In the genomic region with DNA sequence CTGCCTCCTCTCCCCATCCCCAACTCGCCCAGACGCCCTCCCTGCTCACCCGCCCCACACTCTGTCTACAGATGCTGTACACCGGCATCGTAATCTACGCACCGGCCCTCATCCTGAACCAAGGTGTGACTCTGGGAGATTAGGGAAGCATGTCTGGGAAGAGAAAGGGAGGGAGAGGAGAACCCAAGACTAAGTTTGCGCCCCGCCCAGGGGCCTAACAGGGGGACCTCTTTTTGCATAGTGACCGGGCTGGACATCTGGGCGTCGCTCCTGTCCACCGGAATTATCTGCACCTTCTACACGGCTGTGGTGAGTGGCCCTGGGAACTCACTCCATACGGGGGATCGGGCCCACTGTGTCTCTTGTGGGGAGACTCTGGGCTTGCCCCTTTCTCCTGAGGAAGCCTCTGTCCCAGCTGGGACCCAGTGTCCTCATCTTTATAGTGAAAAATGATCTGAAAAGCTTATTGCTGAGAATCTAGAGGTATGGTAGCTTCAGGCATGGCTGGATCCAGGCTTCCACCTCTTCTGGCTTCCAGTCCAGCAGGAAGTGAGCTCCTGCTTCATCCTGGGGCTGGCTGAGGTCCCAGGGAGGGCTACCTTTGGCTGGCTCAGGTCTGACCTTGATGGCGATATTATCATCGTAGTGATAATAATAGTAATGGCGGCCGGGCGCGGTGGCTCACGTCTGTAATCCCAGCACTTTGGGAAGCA, we compare ENCODE assay signal across 19 cellular contexts. TPM values are rescaled to one million over a fixed set of nuclear protein-coding genes. Genes with fewer than 3 reads are reported as not detected.
DNase-seq lines count a peak whose midpoint lies in the region; ATAC-seq and TF ChIP-seq lines count a peak whose summit lies in the region.
"Had no signal": no experiment of that assay in that cellular context is flagged by ENCODE, and none has a peak within 500 bp of the region (broad histone marks: within the 10 kb centered on the region; RNA-seq: fewer than 3 reads in every experiment).

No MANE protein-coding gene starts in this region.

- no peak overlapping the region for H3K23ac ChIP-seq in H9 (ENCODE audit: insufficient read length, low read depth, low read length)

- H3K9ac ChIP-seq in H9 (ENCODE audit: extremely low read depth, insufficient read length, low read length): no peak overlapping the region
- no peak overlapping the region for H3K9ac ChIP-seq in MM.1S (ENCODE audit: low read length)
- H3K9ac ChIP-seq: GM23248 had no signal

- no peaks in the 10 kb centered on the region for H3K36me3 Mint-ChIP-seq in T-helper 1 cell treated with Interleukin-12 subunit alpha and Interleukin-12 subunit beta and Interleukin-4 antibody, amounts not matched to agents 30 μg/mL and 1 μg/mL, for 36 hours (ENCODE audit: low read depth)
- H3K36me3 Mint-ChIP-seq in H9 (ENCODE audit: insufficient read depth in 1 of 3, low read depth in 3 of 3): no peaks in the 10 kb centered on the region
- no peaks in the 10 kb centered on the region for H3K36me3 Mint-ChIP-seq in activated naive CD8-positive, alpha-beta T cell treated with anti-CD3 and anti-CD28 coated beads, Interleukin-2, amount 50 U/mL, for 24 hours (ENCODE audit: low read depth)
- no peaks in the 10 kb centered on the region for H3K36me3 Mint-ChIP-seq in naive thymus-derived CD8-positive, alpha-beta T cell

- H3K36me3 ChIP-seq in MM.1S (replicated peaks; ENCODE audit: insufficient read depth, low read length): no peaks in the 10 kb centered on the region
- H3K36me3 ChIP-seq: heart right ventricle had no signal

- no peaks in the 10 kb centered on the region for H3F3A ChIP-seq in MM.1S (ENCODE audit: insufficient read depth, low read length)

- POLR2A ChIA-PET in naive thymus-derived CD8-positive, alpha-beta T cell (lab: Charles Lee): interaction anchor here (1.1 kb wide), 1 partner anchor 59 kb away, joined by 5 read pairs; a partner anchor contains a TSS

- TF ChIP-seq CTCF in H9 (conservative IDR thresholded peaks at IDR 0.05): no peak
- TF ChIP-seq CTCF in MM.1S (IDR thresholded peaks at IDR 0.05; ENCODE audit: low read length): no peak

- no peak overlapping the region for H2BK15ac ChIP-seq in H9 (ENCODE audit: low read depth, low read length)

- no peaks in the 10 kb centered on the region for H3K4me1 ChIP-seq in H9 (ENCODE audit: insufficient read depth, low read length)
- H3K4me1 ChIP-seq in MM.1S (ENCODE audit: low read length): no peaks in the 10 kb centered on the region

- no peak overlapping the region for H3K4me3 ChIP-seq in MM.1S (ENCODE audit: low read length)
- H3K4me3 ChIP-seq: GM23248 had no signal

- H3K27ac Mint-ChIP-seq in T-helper 1 cell treated with Interleukin-12 subunit alpha and Interleukin-12 subunit beta and Interleukin-4 antibody, amounts not matched to agents 30 μg/mL and 1 μg/mL, for 36 hours: no peak overlapping the region
- no peak overlapping the region; a peak in 1 of 7 replicates for H3K27ac Mint-ChIP-seq in H9
- H3K27ac Mint-ChIP-seq in activated naive CD8-positive, alpha-beta T cell treated with anti-CD3 and anti-CD28 coated beads, Interleukin-2, amount 50 U/mL, for 24 hours: no peak overlapping the region
- peak overlapping the region in 4 of 10 donors; percentile 15 to 78 (median 62) for H3K27ac Mint-ChIP-seq in naive thymus-derived CD8-positive, alpha-beta T cell

- H4K8ac ChIP-seq in H9 (replicated peaks; ENCODE audit: insufficient read length, low read depth, low read length): no peak overlapping the region

- H3K27me3 Mint-ChIP-seq in T-helper 1 cell treated with Interleukin-12 subunit alpha and Interleukin-12 subunit beta and Interleukin-4 antibody, amounts not matched to agents 30 μg/mL and 1 μg/mL, for 36 hours (ENCODE audit: low read depth): no peaks in the 10 kb centered on the region
- peaks cover 29% of the 10 kb centered on the region for H3K27me3 Mint-ChIP-seq in H9 (ENCODE audit: low read depth)
- H3K27me3 Mint-ChIP-seq in activated naive CD8-positive, alpha-beta T cell treated with anti-CD3 and anti-CD28 coated beads, Interleukin-2, amount 50 U/mL, for 24 hours: no peaks in the 10 kb centered on the region
- peaks cover 0 to 2% (median 0%) of the 10 kb centered on the region in 5 donors for H3K27me3 Mint-ChIP-seq in naive thymus-derived CD8-positive, alpha-beta T cell

- no peak overlapping the region for H3K4ac ChIP-seq in H9 (ENCODE audit: low read depth, low read length)

- no peak overlapping the region for H3K14ac ChIP-seq in H9 (ENCODE audit: insufficient read depth, low read length)

- H3K4me2 ChIP-seq in H9 (ENCODE audit: insufficient read depth, insufficient read length, low read length) (peak overlapping the region; percentile 93), MM.1S (ENCODE audit: low read depth, low read length) (no peak overlapping the region)

- H2BK20ac ChIP-seq in H9 (ENCODE audit: low read depth, low read length, poor library complexity, severe bottlenecking): no peak overlapping the region

- H3K27me3 ChIP-seq in H9 (ENCODE audit: insufficient read depth, low read length) (no peaks in the 10 kb centered on the region; the same call in 1 of the 2 replicates), MM.1S (replicated peaks; ENCODE audit: insufficient read depth, low read length) (peaks cover 67% of the 10 kb centered on the region)

- no peak for ATAC-seq in activated naive CD8-positive, alpha-beta T cell treated with anti-CD3 and anti-CD28 coated beads, Interleukin-2, amount 50 U/mL, for 24 hours
- no peak for ATAC-seq in naive thymus-derived CD8-positive, alpha-beta T cell

- no peak overlapping the region for H3K56ac ChIP-seq in H9 (ENCODE audit: insufficient read length, low read depth, low read length)

- H3K23me2 ChIP-seq in H9 (ENCODE audit: insufficient read length, low read depth, low read length, poor library complexity, severe bottlenecking): peaks cover 8% of the 10 kb centered on the region

- H4K20me1 ChIP-seq in H9 (ENCODE audit: control insufficient read depth, insufficient read depth, insufficient read length) (no peaks in the 10 kb centered on the region), MM.1S (ENCODE audit: insufficient read depth, low read length) (no peaks in the 10 kb centered on the region)

- H3K27ac ChIP-seq in H9 (ENCODE audit: insufficient read length, low read depth, low read length) (no peak overlapping the region), MM.1S (ENCODE audit: low read length) (no peak overlapping the region)
- H3K27ac ChIP-seq: GM23248, heart right ventricle had no signal

- H4K91ac ChIP-seq in H9 (ENCODE audit: insufficient read length, low read depth, low read length): no peak overlapping the region

- H3T11ph ChIP-seq in H9 (ENCODE audit: low read length): no peak overlapping the region

- H3K4me1 Mint-ChIP-seq in T-helper 1 cell treated with Interleukin-12 subunit alpha and Interleukin-12 subunit beta and Interleukin-4 antibody, amounts not matched to agents 30 μg/mL and 1 μg/mL, for 36 hours (ENCODE audit: low read depth): peaks cover 5% of the 10 kb centered on the region
- peaks cover 2 to 7% of the 10 kb centered on the region in 2 experiments; a peak in 3 of 4 replicates for H3K4me1 Mint-ChIP-seq in H9
- peaks cover 14% of the 10 kb centered on the region for H3K4me1 Mint-ChIP-seq in activated naive CD8-positive, alpha-beta T cell treated with anti-CD3 and anti-CD28 coated beads, Interleukin-2, amount 50 U/mL, for 24 hours
- H3K4me1 Mint-ChIP-seq in naive thymus-derived CD8-positive, alpha-beta T cell: peaks cover 2 to 30% (median 17%) of the 10 kb centered on the region in 4 donors

- no peak for DNase-seq in T-helper 1 cell
- no peak for DNase-seq in H9
- DNase-seq in activated naive CD8-positive, alpha-beta T cell treated with anti-CD3 and anti-CD28 coated beads, Interleukin-2, amount 50 U/mL, for 24 hours: no peak
- DNase-seq in naive thymus-derived CD8-positive, alpha-beta T cell: no peak
- no peak for DNase-seq in NCI-H1092 treated with DMSO at 0.1 percent for 48 hours (lab: John Stamatoyannopoulos, UW)
- no peak for DNase-seq in dermis blood vessel endothelial cell
- DNase-seq in MM.1S: no peak
- DNase-seq: amniotic stem cell, GF-D8, heart right ventricle, NCI-H1694, NCI-H524 treated with DMSO at 0.1 percent for 48 hours, occipital lobe had no signal

- no peaks in the 10 kb centered on the region for H3K9me2 ChIP-seq in MM.1S (replicated peaks; ENCODE audit: insufficient read depth, low read length)

- WGBS in H9 (ENCODE audit: extremely low coverage, insufficient read length, low lambda C conversion rate): no CpG with 5 or more reads among the region's 23 CpGs

- no peaks in the 10 kb centered on the region for H3K9me3 Mint-ChIP-seq in T-helper 1 cell treated with Interleukin-12 subunit alpha and Interleukin-12 subunit beta and Interleukin-4 antibody, amounts not matched to agents 30 μg/mL and 1 μg/mL, for 36 hours
- H3K9me3 Mint-ChIP-seq in H9: no peaks in the 10 kb centered on the region; a peak in 1 of 5 replicates
- H3K9me3 Mint-ChIP-seq in activated naive CD8-positive, alpha-beta T cell treated with anti-CD3 and anti-CD28 coated beads, Interleukin-2, amount 50 U/mL, for 24 hours: no peaks in the 10 kb centered on the region
- H3K9me3 Mint-ChIP-seq in naive thymus-derived CD8-positive, alpha-beta T cell: no peaks in the 10 kb centered on the region

- no peak overlapping the region for H4K5ac ChIP-seq in H9 (ENCODE audit: insufficient read length, low read depth, low read length)

- H2AK5ac ChIP-seq in H9 (ENCODE audit: insufficient read length, low read length): no peak overlapping the region

- no peaks in the 10 kb centered on the region for H3K9me3 ChIP-seq in H9 (ENCODE audit: control insufficient read depth, low read depth, low read length)
- H3K9me3 ChIP-seq in MM.1S (replicated peaks; ENCODE audit: insufficient read depth, low read length): no peaks in the 10 kb centered on the region
- H3K9me3 ChIP-seq: heart right ventricle had no signal

- H2BK120ac ChIP-seq in H9 (ENCODE audit: low read depth, low read length, poor library complexity, severe bottlenecking): no peak overlapping the region

- no peaks in the 10 kb centered on the region for H3K79me1 ChIP-seq in H9 (ENCODE audit: insufficient read depth, low read depth, low read length, poor library complexity, severe bottlenecking)

- H3K79me2 ChIP-seq in H9 (ENCODE audit: insufficient read depth, low read length) (no peaks in the 10 kb centered on the region), MM.1S (ENCODE audit: low read length) (no peaks in the 10 kb centered on the region)

- no peak overlapping the region for H2BK5ac ChIP-seq in H9 (ENCODE audit: insufficient read length, low read length)

- peak overlapping the region; percentile 63 for H3K4me3 Mint-ChIP-seq in T-helper 1 cell treated with Interleukin-12 subunit alpha and Interleukin-12 subunit beta and Interleukin-4 antibody, amounts not matched to agents 30 μg/mL and 1 μg/mL, for 36 hours
- peak overlapping the region; percentile 67 to 78 for H3K4me3 Mint-ChIP-seq in H9
- peak overlapping the region; percentile 29 for H3K4me3 Mint-ChIP-seq in activated naive CD8-positive, alpha-beta T cell treated with anti-CD3 and anti-CD28 coated beads, Interleukin-2, amount 50 U/mL, for 24 hours
- H3K4me3 Mint-ChIP-seq in naive thymus-derived CD8-positive, alpha-beta T cell: peak overlapping the region; percentile 65 to 89 (median 76)

- no peak overlapping the region for H3K18ac ChIP-seq in H9 (ENCODE audit: insufficient read length, low read depth, low read length)

- H2BK12ac ChIP-seq in H9 (ENCODE audit: insufficient read length, low read depth, low read length): no peak overlapping the region

- H2AFZ ChIP-seq in H9 (ENCODE audit: low read length) (peak overlapping the region; percentile 84), MM.1S (ENCODE audit: low read length) (no peak overlapping the region)
- H2AFZ ChIP-seq: GM23248 had no signal

RNA-seq across cellular contexts. Expression of a gene that starts 2.8 kb away (rescaled TPM):
- total RNA-seq in H9 (2021) (1.7 and 1.8 TPM in 2 replicates), dermis blood vessel endothelial cell (not detected in 2 replicates)
- 1 to 10 TPM; 2.4 to 2.6 TPM for total RNA-seq in naive thymus-derived CD8-positive, alpha-beta T cell
- 1 to 10 TPM in 2 of 3 donors, under 1 TPM in 1; 0.39 to 2.2 (median 1.4) TPM for polyA plus RNA-seq in naive thymus-derived CD8-positive, alpha-beta T cell
- total RNA-seq: A172, chondrocyte, GM23248, LHCN-M2, lower leg skin had no signal
- polyA plus RNA-seq: GM23248, heart right ventricle had no signal

RNA-seq across cellular contexts. Expression of a gene that starts 14.9 kb away (rescaled TPM):
- total RNA-seq in H9 (2021): 2,837 and 2,851 TPM in 2 replicates
- total RNA-seq in naive thymus-derived CD8-positive, alpha-beta T cell: 1,000 to 10,000 TPM; 2,924 to 2,989 TPM
- polyA plus RNA-seq in naive thymus-derived CD8-positive, alpha-beta T cell: 1,000 to 10,000 TPM; 3,790 to 4,859 (median 4,546) TPM
- 793 and 1,347 TPM in 2 replicates for total RNA-seq in dermis blood vessel endothelial cell

RNA-seq across cellular contexts. Expression of a gene that starts 26.8 kb away (rescaled TPM):
- total RNA-seq in H9 (2021) (3.3 and 3.5 TPM in 2 replicates), dermis blood vessel endothelial cell (3.2 and 4.1 TPM in 2 replicates)
- total RNA-seq in naive thymus-derived CD8-positive, alpha-beta T cell: 100 to 1,000 TPM; 120 to 122 TPM
- polyA plus RNA-seq in naive thymus-derived CD8-positive, alpha-beta T cell: 100 to 1,000 TPM in 2 of 3 donors, 10 to 100 TPM in 1; 78.7 to 122 (median 109) TPM
- total RNA-seq: LHCN-M2 had no signal

RNA-seq across cellular contexts. Expression of a gene that starts 53.3 kb away (rescaled TPM):
- total RNA-seq in H9 (2021): 0.61 and 0.63 TPM in 2 replicates
- 1 to 10 TPM; 2.7 to 3.6 TPM for total RNA-seq in naive thymus-derived CD8-positive, alpha-beta T cell
- 1 to 10 TPM in 2 of 3 donors, under 1 TPM in 1; 0.97 to 3.0 (median 1.9) TPM for polyA plus RNA-seq in naive thymus-derived CD8-positive, alpha-beta T cell
- not detected in 2 replicates for total RNA-seq in dermis blood vessel endothelial cell
- total RNA-seq: A172, chondrocyte, GM23248, heart right ventricle, LHCN-M2, lower leg skin, occipital lobe had no signal
- polyA plus RNA-seq: GM23248 had no signal

RNA-seq across cellular contexts. Expression of a gene that starts 58.2 kb away (rescaled TPM):
- total RNA-seq in H9 (2021): 117 and 119 TPM in 2 replicates
- 10 to 100 TPM; 36.2 to 36.9 TPM for total RNA-seq in naive thymus-derived CD8-positive, alpha-beta T cell
- polyA plus RNA-seq in naive thymus-derived CD8-positive, alpha-beta T cell: 10 to 100 TPM; 36.4 to 53.6 (median 43.5) TPM
- total RNA-seq in dermis blood vessel endothelial cell: 24.8 and 58.4 TPM in 2 replicates

Comparison
In these comparisons a context has a peak if more than half of its experiments do, and no peak if none do; other contexts are left out.
1. RNA of a gene that starts 26.8 kb away (total RNA-seq): 120 to 122 TPM in naive thymus-derived CD8-positive, alpha-beta T cell; 3.2 to 4.1 TPM in dermis blood vessel endothelial cell and 3.3 to 3.5 TPM in H9; every median in the first group is over 10 times any median in the second.
2. Peak in every context shown above with its lines, with median percentiles within 50 percentile points of each other: H3K4me3 Mint-ChIP-seq.